ENCODE assay signal across 9 cellular contexts in genomic region chr5:151072234-151073025, GRCh38. TPM values are rescaled to one million over a fixed set of nuclear protein-coding genes. Genes with fewer than 3 reads are reported as not detected.
A peak's percentile ranks its signal among the peaks of the same experiment; 100 is the strongest.
DNase-seq lines count a peak whose midpoint lies in the region; ATAC-seq and TF ChIP-seq lines count a peak whose summit lies in the region.
"Had no signal": no experiment of that assay in that cellular context is flagged by ENCODE, and none has a peak within 500 bp of the region (broad histone marks: within the 10 kb centered on the region; RNA-seq: fewer than 3 reads in every experiment).

No MANE protein-coding gene starts in this region.

- H3K9ac ChIP-seq in adipocyte (ENCODE audit: low read length) = no peak overlapping the region

- no peak for DNase-seq in left ventricle myocardium inferior
- DNase-seq in cardiac septum (ENCODE audit: low spot score) = no peak
- DNase-seq in adipocyte (ENCODE audit: low read depth) = peak; percentile 63
- no peak for DNase-seq in left colon
- DNase-seq in effector memory CD4-positive, alpha-beta T cell = no peak
- no peak for DNase-seq in NCI-H446 (lab: John Stamatoyannopoulos, UW)
- DNase-seq in caudate nucleus (lab: John Stamatoyannopoulos, UW) = no peak
- DNase-seq: NCI-H2171 treated with DMSO at 0.1 percent for 48 hours had no signal

- H3K27me3 ChIP-seq in left ventricle myocardium inferior (ENCODE audit: low read depth) (no peaks in the 10 kb centered on the region), adipocyte (replicated peaks; ENCODE audit: control insufficient read depth, insufficient read depth, low read length) (no peaks in the 10 kb centered on the region)
- H3K27me3 ChIP-seq in effector memory CD4-positive, alpha-beta T cell (replicated peaks; ENCODE audit: control insufficient read depth, insufficient read depth, low read length, poor library complexity, severe bottlenecking) = no peaks in the 10 kb centered on the region

- peak; percentile 63 for ATAC-seq in left colon
- no peak for ATAC-seq in GM18907 (IDR thresholded peaks at IDR 0.05; ENCODE audit: unreplicated experiment)

- peaks cover 83% of the 10 kb centered on the region for H3K4me1 ChIP-seq in left ventricle myocardium inferior
- peaks cover 31% of the 10 kb centered on the region for H3K4me1 ChIP-seq in adipocyte (ENCODE audit: control insufficient read depth, insufficient read depth, low read length)
- peaks cover 45% of the 10 kb centered on the region for H3K4me1 ChIP-seq in effector memory CD4-positive, alpha-beta T cell (ENCODE audit: control insufficient read depth, insufficient read depth, low read length, poor library complexity, severe bottlenecking)

- H3K9me3 ChIP-seq in left ventricle myocardium inferior (replicated peaks) (no peaks in the 10 kb centered on the region), adipocyte (ENCODE audit: control insufficient read depth, low read length) (no peaks in the 10 kb centered on the region)
- no peaks in the 10 kb centered on the region for H3K9me3 ChIP-seq in effector memory CD4-positive, alpha-beta T cell (ENCODE audit: control insufficient read depth, low read length)

- intact Hi-C loops in left ventricle myocardium inferior (cut with micrococcal nuclease) = no loop called here
- intact Hi-C loops in cardiac septum (cut with DNase I) = no loop called here
- intact Hi-C loops in left colon (cut with DNase I, micrococcal nuclease) = no loop called here

- no peak for TF ChIP-seq CTCF in left ventricle myocardium inferior (IDR thresholded peaks at IDR 0.05; ENCODE audit: borderline replicate concordance)

- H3K36me3 ChIP-seq in left ventricle myocardium inferior = no peaks in the 10 kb centered on the region
- peaks cover 27% of the 10 kb centered on the region for H3K36me3 ChIP-seq in adipocyte (ENCODE audit: control insufficient read depth, insufficient read depth, low read length, severe bottlenecking)
- peaks cover 46% of the 10 kb centered on the region for H3K36me3 ChIP-seq in effector memory CD4-positive, alpha-beta T cell (ENCODE audit: control insufficient read depth, insufficient read depth, low read length)

- H3K27ac ChIP-seq in left ventricle myocardium inferior (replicated peaks) = peak overlapping the region; percentile 82
- no peak overlapping the region for H3K27ac ChIP-seq in effector memory CD4-positive, alpha-beta T cell (ENCODE audit: insufficient read depth, low read length, poor library complexity, severe bottlenecking)
- H3K27ac ChIP-seq in caudate nucleus (ENCODE audit: low read depth, low read length) = no peak overlapping the region

- H3K4me3 ChIP-seq in left ventricle myocardium inferior (no peak overlapping the region), adipocyte (ENCODE audit: low read length) (no peak overlapping the region)
- H3K4me3 ChIP-seq in effector memory CD4-positive, alpha-beta T cell (ENCODE audit: insufficient read depth, low read depth, low read length, poor library complexity, severe bottlenecking) = no peak overlapping the region

RNA-seq across cellular contexts. Expression of gene TNIP1, which starts 8.4 kb away (rescaled TPM):
- total RNA-seq in left ventricle myocardium inferior = 131 TPM
- total RNA-seq in cardiac septum = 110 TPM
- 100 to 1,000 TPM; 200 to 215 TPM for total RNA-seq in left colon

RNA-seq across cellular contexts. Expression of gene GPX3, which starts 52.0 kb away (rescaled TPM):
- total RNA-seq in left ventricle myocardium inferior (744 TPM), cardiac septum (461 TPM), left colon (100 to 1,000 TPM; 106 to 174 TPM)
